Comparison of ENCODE assay signal across 21 cellular contexts in genomic region chr4:75771607-75772006, GRCh38.
"Had no signal": no experiment of that assay in that cellular context is flagged by ENCODE, and none has a peak within 500 bp of the region (broad histone marks: within the 10 kb centered on the region; RNA-seq: fewer than 3 reads in every experiment).

No MANE protein-coding gene starts in this region.

- H3K27ac ChIP-seq: SJSA1, SK-N-MC had no signal

- H3K27me3 ChIP-seq: MG63, SJSA1 had no signal

- H3K27me3 Mint-ChIP-seq: IgD-negative memory B cell, T-cell had no signal

- H3K27ac Mint-ChIP-seq: IgD-negative memory B cell, T-cell had no signal

- FAIRE-seq: RCC 7860 had no signal

- ATAC-seq: T-cell had no signal

- H3K4me3 Mint-ChIP-seq: IgD-negative memory B cell, T-cell had no signal

- H3K4me1 ChIP-seq: SJSA1 had no signal

- H3K9me3 ChIP-seq: MG63, SJSA1 had no signal

- H3K4me3 ChIP-seq: MG63, SJSA1, SK-N-MC had no signal

- DNase-seq: KBM-7, MG63, NCI-H1092, NCI-H1105 treated with DMSO at 0.1 percent for 48 hours, NCI-H1417 treated with DMSO at 0.1 percent for 48 hours, NCI-H146, NCI-H1694 treated with DMSO at 0.1 percent for 48 hours, NCI-H1930, NCI-H2081, NCI-H2107, NCI-H2227 treated with DMSO at 0.1 percent for 48 hours, NCI-H524, NCI-H774, Right ventricle myocardium superior, RPMI8226, SIG-M5, T-cell had no signal
